ENCODE assay signal across 24 cellular contexts in genomic region chr2:58475756-58476155, GRCh38.
DNase-seq lines count a peak whose midpoint lies in the region; ATAC-seq and TF ChIP-seq lines count a peak whose summit lies in the region.
"Had no signal": no experiment of that assay in that cellular context is flagged by ENCODE, and none has a peak within 500 bp of the region (broad histone marks: within the 10 kb centered on the region; RNA-seq: fewer than 3 reads in every experiment).

No MANE protein-coding gene starts in this region.

- no peaks in the 10 kb centered on the region for H3K27me3 Mint-ChIP-seq in activated naive CD8-positive, alpha-beta T cell treated with anti-CD3 and anti-CD28 coated beads, Interleukin-2, amount 50 U/mL, for 24 hours
- H3K27me3 Mint-ChIP-seq: CD4-positive, alpha-beta T cell; CD8-positive, alpha-beta memory T cell had no signal

- in situ Hi-C loops in HAP-1 (cut with MboI; ENCODE audit: low sequenced_read_pairs), result no loop called here
- in situ Hi-C loops in SK-MEL-5 (cut with HindIII; ENCODE audit: low pct_unique_long_range_greater_than_20kb, low sequenced_read_pairs), result no loop called here
- in situ Hi-C loops in gastrocnemius medialis (cut with MboI; ENCODE audit: low sequenced_read_pairs in 4 of 4), result no loop called here

- DNase-seq in D341Med (ENCODE audit: low spot score) (peak; percentile 23), HAP-1 (ENCODE audit: low spot score in 2 of 2) (peak; percentile 7 to 83), SK-MEL-5 (ENCODE audit: low read depth, low spot score) (peak; percentile 53), gastrocnemius medialis (no peak)
- no peak for DNase-seq in activated naive CD8-positive, alpha-beta T cell treated with anti-CD3 and anti-CD28 coated beads, Interleukin-2, amount 50 U/mL, for 24 hours
- DNase-seq: 8988T; ACHN; AML-193; BE2C; Calu3; CD4-positive, alpha-beta T cell; CD8-positive, alpha-beta memory T cell; COR-L47; DMS 273 treated with DMSO at 0.1 percent for 48 hours; DMS79; EL; GF-D8; H9; HFFc6 had no signal

- H3K36me3 Mint-ChIP-seq in activated naive CD8-positive, alpha-beta T cell treated with anti-CD3 and anti-CD28 coated beads, Interleukin-2, amount 50 U/mL, for 24 hours (ENCODE audit: low read depth), result no peaks in the 10 kb centered on the region
- H3K36me3 Mint-ChIP-seq: CD14-positive monocyte; CD8-positive, alpha-beta memory T cell had no signal

- no peak for TF ChIP-seq POLR2A in gastrocnemius medialis (IDR thresholded peaks at IDR 0.05)

- H3K36me3 ChIP-seq in HAP-1 (replicated peaks) (no peaks in the 10 kb centered on the region), gastrocnemius medialis (no peaks in the 10 kb centered on the region)
- H3K36me3 ChIP-seq: BE2C; BLaER1 treated with 17β-estradiol and CSF1 and Interleukin-3, amounts not matched to agents 10 nM and 100 nM had no signal

- no peak overlapping the region for H3K27ac Mint-ChIP-seq in activated naive CD8-positive, alpha-beta T cell treated with anti-CD3 and anti-CD28 coated beads, Interleukin-2, amount 50 U/mL, for 24 hours
- H3K27ac Mint-ChIP-seq: CD14-positive monocyte; CD4-positive, alpha-beta T cell; CD8-positive, alpha-beta memory T cell; GM23338; HFFc6 had no signal

- no peak for ATAC-seq in esophagus mucosa
- no peak for ATAC-seq in gastrocnemius medialis
- no peak for ATAC-seq in activated naive CD8-positive, alpha-beta T cell treated with anti-CD3 and anti-CD28 coated beads, Interleukin-2, amount 50 U/mL, for 24 hours
- ATAC-seq: A549, GM23338 had no signal

- H3K27me3 ChIP-seq in HAP-1 (ENCODE audit: low read depth) (peaks cover 11% of the 10 kb centered on the region; the same call in 1 of the 2 replicates), gastrocnemius medialis (no peaks in the 10 kb centered on the region)
- H3K27me3 ChIP-seq: BE2C; BLaER1 treated with 17β-estradiol and CSF1 and Interleukin-3, amounts not matched to agents 10 nM and 100 nM had no signal

- TF ChIP-seq CTCF in gastrocnemius medialis (IDR thresholded peaks at IDR 0.05 in 4 of 5, conservative IDR thresholded peaks at IDR 0.05 in 1 of 5), result no peak

- H3K9me3 ChIP-seq in HAP-1 (no peaks in the 10 kb centered on the region), gastrocnemius medialis (no peaks in the 10 kb centered on the region)
- H3K9me3 ChIP-seq: A549; BE2C; BLaER1 treated with 17β-estradiol and CSF1 and Interleukin-3, amounts not matched to agents 10 nM and 100 nM had no signal

- H3K4me3 Mint-ChIP-seq in activated naive CD8-positive, alpha-beta T cell treated with anti-CD3 and anti-CD28 coated beads, Interleukin-2, amount 50 U/mL, for 24 hours, result no peak overlapping the region
- H3K4me3 Mint-ChIP-seq: CD14-positive monocyte; CD4-positive, alpha-beta T cell; CD8-positive, alpha-beta memory T cell; GM23338; H9; HFFc6 had no signal

- no peaks in the 10 kb centered on the region for H3K9me3 Mint-ChIP-seq in activated naive CD8-positive, alpha-beta T cell treated with anti-CD3 and anti-CD28 coated beads, Interleukin-2, amount 50 U/mL, for 24 hours
- H3K9me3 Mint-ChIP-seq: CD4-positive, alpha-beta T cell; CD8-positive, alpha-beta memory T cell; GM23338; HFFc6 had no signal

- H3K4me1 ChIP-seq in HAP-1 (no peaks in the 10 kb centered on the region), gastrocnemius medialis (no peaks in the 10 kb centered on the region)
- H3K4me1 ChIP-seq: A549; BE2C; BLaER1 treated with 17β-estradiol and CSF1 and Interleukin-3, amounts not matched to agents 10 nM and 100 nM had no signal

- H3K4me1 Mint-ChIP-seq in activated naive CD8-positive, alpha-beta T cell treated with anti-CD3 and anti-CD28 coated beads, Interleukin-2, amount 50 U/mL, for 24 hours, result no peaks in the 10 kb centered on the region
- H3K4me1 Mint-ChIP-seq: CD14-positive monocyte; CD8-positive, alpha-beta memory T cell had no signal

- H3K4me3 ChIP-seq in HAP-1 (no peak overlapping the region), gastrocnemius medialis (no peak overlapping the region)
- H3K4me3 ChIP-seq: A549; BLaER1 treated with 17β-estradiol and CSF1 and Interleukin-3, amounts not matched to agents 10 nM and 100 nM; GM23338 had no signal

- intact Hi-C loops in gastrocnemius medialis (cut with DNase I; ENCODE audit: low total_unique reads), result no loop called here

- H3K27ac ChIP-seq in gastrocnemius medialis, result no peak overlapping the region
- H3K27ac ChIP-seq: A549; BLaER1 treated with 17β-estradiol and CSF1 and Interleukin-3, amounts not matched to agents 10 nM and 100 nM had no signal

Comparison
In these comparisons a context has a peak if more than half of its experiments do, and no peak if none do; other contexts are left out.
1. DNase-seq: peak in D341Med (single experiment), HAP-1 (2 of 2) and SK-MEL-5 (single experiment); none in gastrocnemius medialis (0 of 2) and activated naive CD8-positive, alpha-beta T cell treated with anti-CD3 and anti-CD28 coated beads, Interleukin-2, amount 50 U/mL, for 24 hours (single experiment).